19 cellular contexts compared by ENCODE assay signal in genomic region chr6:42615518-42615917, GRCh38. TPM values are rescaled to one million over a fixed set of nuclear protein-coding genes. Genes with fewer than 3 reads are reported as not detected.
DNase-seq lines count a peak whose midpoint lies in the region; ATAC-seq, FAIRE-seq and TF ChIP-seq lines count a peak whose summit lies in the region.
"Had no signal": no experiment of that assay in that cellular context is flagged by ENCODE, and none has a peak within 500 bp of the region (broad histone marks: within the 10 kb centered on the region; RNA-seq: fewer than 3 reads in every experiment).

No MANE protein-coding gene starts in this region.

- no peak overlapping the region for H3K4me3 ChIP-seq in HepG2 (replicated peaks in 1 of 3; ENCODE audit: insufficient read depth in 1 of 3, low read depth in 2 of 3, low read length in 3 of 3)
- no peak overlapping the region for H3K4me3 ChIP-seq in right lobe of liver
- no peak overlapping the region for H3K4me3 ChIP-seq in HEK293 (ENCODE audit: low read depth, low read length)
- H3K4me3 ChIP-seq in K562 = no peak overlapping the region
- H3K4me3 ChIP-seq: HAP-1 had no signal

- WGBS in HepG2 (ENCODE audit: low lambda C conversion rate) = 100% methylated on average over 2 of the region's 2 CpGs
- no CpG with 5 or more reads among the region's 2 CpGs for WGBS in right lobe of liver (ENCODE audit: insufficient coverage, low coverage, low lambda C conversion rate, missing lambda C conversion rate)
- WGBS in K562 (ENCODE audit: insufficient coverage, low coverage, missing lambda C conversion rate) = 100% methylated on average over 2 of the region's 2 CpGs

- no peaks in the 10 kb centered on the region for H3K9me3 ChIP-seq in HepG2 (ENCODE audit: low read length)
- H3K9me3 ChIP-seq in right lobe of liver = no peaks in the 10 kb centered on the region
- H3K9me3 ChIP-seq in HEK293 (ENCODE audit: control insufficient read depth, insufficient read depth, low read depth, low read length) = no peaks in the 10 kb centered on the region
- H3K9me3 ChIP-seq in K562 (replicated peaks; ENCODE audit: control insufficient read depth, insufficient read depth, low read depth, low read length) = no peaks in the 10 kb centered on the region
- H3K9me3 ChIP-seq: BE2C, Caco-2, HAP-1 had no signal

- FAIRE-seq in HepG2 (lab: Jason Lieb, UNC) (no peak), K562 (lab: Jason Lieb, UNC) (no peak)
- FAIRE-seq: H1 had no signal

- POLR2A ChIA-PET in HepG2 (lab: Yijun Ruan, JAX) = no interaction called here
- POLR2A ChIA-PET in HEK293 (lab: Yijun Ruan, JAX) = no interaction called here
- POLR2A ChIA-PET in K562 (lab: Yijun Ruan, JAX) = no interaction called here

- TF ChIP-seq EP300 in HepG2 (IDR thresholded peaks at IDR 0.05; ENCODE audit: low read depth in 2 of 2, low read length in 2 of 2) (no peak), HepG2 (CRISPR knock-in tag; IDR thresholded peaks at IDR 0.05; ENCODE audit: borderline replicate concordance) (no peak), K562 (IDR thresholded peaks at IDR 0.05; ENCODE audit: low read length) (no peak)

- H3K27me3 ChIP-seq in HepG2 (ENCODE audit: control insufficient read depth in 1 of 2, insufficient read depth in 2 of 2, low read length in 2 of 2) (no peaks in the 10 kb centered on the region), right lobe of liver (no peaks in the 10 kb centered on the region), K562 (ENCODE audit: control insufficient read depth in 2 of 2, insufficient read depth in 2 of 2, low read length in 2 of 2) (no peaks in the 10 kb centered on the region)
- H3K27me3 ChIP-seq: BE2C had no signal

- no peak overlapping the region for H3K4me2 ChIP-seq in HepG2 (ENCODE audit: low read depth, low read length)
- H3K4me2 ChIP-seq in K562 (ENCODE audit: insufficient read depth, low read length) = no peak overlapping the region

- no peak for DNase-seq in HepG2 (ENCODE audit: low spot score)
- DNase-seq in right lobe of liver = no peak
- no peak for DNase-seq in K562 (ENCODE audit: extremely low read depth in 1 of 4, low spot score in 3 of 4)
- DNase-seq in D341Med (ENCODE audit: low spot score) = no peak
- DNase-seq in LoVo (ENCODE audit: low spot score) = no peak
- DNase-seq in NCI-H1092 (lab: John Stamatoyannopoulos, UW) = no peak
- DNase-seq: BE2C; C1 segment of cervical spinal cord; Caco-2; CD4-positive, CD25-positive, alpha-beta regulatory T cell; DMS153; DMS79; GDM1; IMR-90; KBM-7 had no signal

- no peak for TF ChIP-seq POLR2A in HepG2 (IDR thresholded peaks at IDR 0.05; ENCODE audit: insufficient read depth in 1 of 2, low read depth in 2 of 2, low read length in 2 of 2)
- TF ChIP-seq POLR2A in right lobe of liver (IDR thresholded peaks at IDR 0.05) = no peak
- no peak for TF ChIP-seq POLR2A in K562 (conservative IDR thresholded peaks at IDR 0.05)

- H3K9me1 ChIP-seq in K562 (ENCODE audit: control insufficient read depth, insufficient read depth, low read length) = no peaks in the 10 kb centered on the region

- ATAC-seq in HepG2 (no peak), right lobe of liver (no peak), K562 (no peak)

- H3K79me2 ChIP-seq in HepG2 (ENCODE audit: insufficient read depth, low read length) (no peaks in the 10 kb centered on the region), K562 (ENCODE audit: control insufficient read depth, insufficient read depth, low read length) (no peaks in the 10 kb centered on the region)

- H3K9ac ChIP-seq in HepG2 (ENCODE audit: insufficient read depth, low read depth, low read length) = no peak overlapping the region
- no peak overlapping the region for H3K9ac ChIP-seq in K562 (ENCODE audit: insufficient read depth in 1 of 2, low read depth in 2 of 2, low read length in 2 of 2)

- no peak for TF ChIP-seq RAD21 in HepG2 (CRISPR knock-in tag; IDR thresholded peaks at IDR 0.05)
- no peak for TF ChIP-seq RAD21 in K562 (CRISPR knock-in tag; conservative IDR thresholded peaks at IDR 0.05 in 1 of 2, IDR thresholded peaks at IDR 0.05 in 1 of 2)

- H3K4me1 ChIP-seq in HepG2 (ENCODE audit: insufficient read depth, low read length) = no peaks in the 10 kb centered on the region
- no peaks in the 10 kb centered on the region for H3K4me1 ChIP-seq in right lobe of liver
- H3K4me1 ChIP-seq in HEK293 (ENCODE audit: control insufficient read depth, insufficient read depth, low read length) = no peaks in the 10 kb centered on the region
- no peaks in the 10 kb centered on the region for H3K4me1 ChIP-seq in K562 (replicated peaks in 1 of 2; ENCODE audit: control insufficient read depth in 2 of 2, insufficient read depth in 2 of 2, low read length in 2 of 2)
- H3K4me1 ChIP-seq: BE2C, Caco-2, HAP-1 had no signal

- intact Hi-C loops in HepG2 (cut with micrococcal nuclease; ENCODE audit: unreplicated experiment) (no loop called here), right lobe of liver (cut with DNase I) (no loop called here), K562 (cut with micrococcal nuclease) (no loop called here)

- H4K20me1 ChIP-seq in HepG2 (ENCODE audit: insufficient read depth, low read length) = no peaks in the 10 kb centered on the region
- H4K20me1 ChIP-seq in K562 (replicated peaks; ENCODE audit: control insufficient read depth, insufficient read depth, low read length) = no peaks in the 10 kb centered on the region

- H3K27ac ChIP-seq in HepG2 (ENCODE audit: extremely low read length, insufficient read depth, low read length) (no peak overlapping the region), right lobe of liver (no peak overlapping the region), HEK293 (ENCODE audit: extremely low read depth, low read depth, low read length) (no peak overlapping the region), K562 (ENCODE audit: extremely low read depth, low read depth, low read length) (no peak overlapping the region)
- H3K27ac ChIP-seq: HL-60 had no signal

- H3K36me3 ChIP-seq in HepG2 (replicated peaks in 1 of 2; ENCODE audit: control insufficient read depth in 1 of 2, insufficient read depth in 2 of 2, low read length in 2 of 2) = peaks cover 6 to 55% of the 10 kb centered on the region in 2 experiments
- peaks cover 3 to 61% (median 16%) of the 10 kb centered on the region in 4 donors for H3K36me3 ChIP-seq in right lobe of liver
- peaks cover 18 to 39% of the 10 kb centered on the region in 2 experiments for H3K36me3 ChIP-seq in HEK293 (ENCODE audit: control insufficient read depth in 2 of 2, insufficient read depth in 1 of 2, low read length in 2 of 2)
- peaks cover 43% of the 10 kb centered on the region for H3K36me3 ChIP-seq in K562 (ENCODE audit: control insufficient read depth, insufficient read depth, low read length)

- CTCF ChIA-PET in HepG2 (lab: Yijun Ruan, JAX; ENCODE audit: low intra/inter-chr PET ratio, low total read pairs) = no interaction called here
- CTCF ChIA-PET in HEK293 (lab: Yijun Ruan, JAX) = no interaction called here
- CTCF ChIA-PET in K562 (lab: Yijun Ruan, JAX; ENCODE audit: low intra/inter-chr PET ratio) = no interaction called here

- BruUV-seq in HepG2 (replicated peaks; lab: Mats Ljungman, UMichigan) (no TSS peak), K562 (replicated peaks; lab: Mats Ljungman, UMichigan) (no TSS peak)

- H2AFZ ChIP-seq in HepG2 (ENCODE audit: low read length) = no peak overlapping the region
- no peak overlapping the region for H2AFZ ChIP-seq in K562 (ENCODE audit: low read depth, low read length)

- TF ChIP-seq CTCF in HepG2 (CRISPR knock-in tag; IDR thresholded peaks at IDR 0.05) = no peak
- no peak for TF ChIP-seq CTCF in right lobe of liver (IDR thresholded peaks at IDR 0.05)
- TF ChIP-seq CTCF in HEK293 (tag by site-specific recombination; IDR thresholded peaks at IDR 0.05) = no peak
- TF ChIP-seq CTCF in K562 (IDR thresholded peaks at IDR 0.05 in 2 of 3, conservative IDR thresholded peaks at IDR 0.05 in 1 of 3; ENCODE audit: insufficient read depth in 2 of 3, low read depth in 1 of 3, low read length in 3 of 3) = no peak

- in situ Hi-C loops in HepG2 (cut with HindIII; ENCODE audit: extremely low pct_ligation_motif_present, low pct_unique_long_range_greater_than_20kb) (no loop called here), K562 (cut with MboI) (no loop called here)

RNA-seq across cellular contexts. Expression of gene UBR2, which starts 51.7 kb away (rescaled TPM):
- 29.3 and 39.3 TPM in 2 replicates for total RNA-seq in HepG2 (2016; rRNA removed; fragmentation: Illumina TruSeq; extraction: Trizol)
- 4.9 and 5.0 TPM in 2 replicates for total RNA-seq in HepG2 (2016; cell fraction: cytosol; rRNA removed; fragmentation: Illumina TruSeq; extraction: Trizol; ENCODE audit: low read depth)
- 28.5 and 36.6 TPM in 2 replicates for total RNA-seq in HepG2 (2016; cell fraction: insoluble cytoplasmic fraction; rRNA removed; fragmentation: Illumina TruSeq; extraction: Trizol)
- total RNA-seq in HepG2 (2016; cell fraction: membrane; rRNA removed; fragmentation: Illumina TruSeq; extraction: Trizol) = 5.9 and 6.6 TPM in 2 replicates
- 33.6 and 38.5 TPM in 2 replicates for total RNA-seq in HepG2 (2016; cell fraction: nucleus; rRNA removed; fragmentation: Illumina TruSeq; extraction: Trizol)
- polyA plus RNA-seq in HepG2 (2011; rRNA removed) = 14.8 and 17.6 TPM in 2 replicates
- polyA plus RNA-seq in HepG2 (2011; cell fraction: cytosol; rRNA removed) = 6.1 and 9.3 TPM in 2 replicates
- polyA plus RNA-seq in HepG2 (2011; cell fraction: nucleus; rRNA removed) = 21.6 and 22.5 TPM in 2 replicates
- 11.2 and 13.1 TPM in 2 replicates for polyA plus RNA-seq in HepG2 (2012)
- polyA plus RNA-seq in HepG2 (2016; cell fraction: cytosol; fragmentation: Illumina TruSeq; extraction: Trizol; ENCODE audit: low read depth) = 0.72 and 0.75 TPM in 2 replicates
- 14.8 and 15.8 TPM in 2 replicates for polyA plus RNA-seq in HepG2 (2016; cell fraction: insoluble cytoplasmic fraction; fragmentation: Illumina TruSeq; extraction: Trizol; ENCODE audit: low read depth)
- 1.4 and 1.5 TPM in 2 replicates for polyA plus RNA-seq in HepG2 (2016; cell fraction: membrane; fragmentation: Illumina TruSeq; extraction: Trizol; ENCODE audit: low read depth)
- polyA plus RNA-seq in HepG2 (2016; cell fraction: nucleus; fragmentation: Illumina TruSeq; extraction: Trizol; ENCODE audit: insufficient read depth, low read depth) = 28.2 and 31.8 TPM in 2 replicates
- 16.4 and 17.3 TPM in 2 replicates for polyA minus RNA-seq in HepG2 (2011; rRNA and poly(A)+ RNA removed; ENCODE audit: low replicate concordance)
- polyA minus RNA-seq in HepG2 (2011; cell fraction: cytosol; rRNA and poly(A)+ RNA removed) = 17.6 and 20.7 TPM in 2 replicates
- polyA minus RNA-seq in HepG2 (2011; cell fraction: nucleus; rRNA and poly(A)+ RNA removed) = 50.2 and 58.7 TPM in 2 replicates
- total RNA-seq in right lobe of liver = 10 to 100 TPM; 14.0 to 22.8 (median 16.7) TPM
- total RNA-seq in K562 (2011; cell fraction: chromatin; rRNA removed; ENCODE audit: low replicate concordance) = 40.5 and 114 TPM in 2 replicates
- total RNA-seq in K562 (2011; cell fraction: nucleolus; rRNA removed) = 20.5 and 25.0 TPM in 2 replicates
- total RNA-seq in K562 (2011; cell fraction: nucleoplasm; rRNA removed) = 44.1 and 48.8 TPM in 2 replicates
- 23.4 and 26.8 TPM in 2 replicates for total RNA-seq in K562 (2014; rRNA removed)
- total RNA-seq in K562 (2014; rRNA removed; fragmentation: Illumina TruSeq; extraction: Trizol) = 38.9 and 41.3 TPM in 2 replicates
- 34.4 and 35.0 TPM in 2 replicates for total RNA-seq in K562 (2015; rRNA removed; fragmentation: Illumina TruSeq; extraction: Trizol)
- 33.5 and 35.3 TPM in 2 replicates for total RNA-seq in K562 (2021)
- polyA plus RNA-seq in K562 (2011; rRNA removed) = 29.5 and 35.4 TPM in 2 replicates
- polyA plus RNA-seq in K562 (2011; cell fraction: cytosol; rRNA removed) = 8.0 and 17.6 TPM in 2 replicates
- polyA plus RNA-seq in K562 (2011; cell fraction: nucleus; rRNA removed) = 19.9 and 29.8 TPM in 2 replicates
- 15.1 and 17.7 TPM in 2 replicates for polyA plus RNA-seq in K562 (2012)
- 17.2 and 21.4 TPM in 2 replicates for polyA plus RNA-seq in K562 (2014; fragmentation: Illumina TruSeq; extraction: Trizol)
- 10 to 100 TPM in 1 of 2 experiments, 1 to 10 TPM in 1; 9.1 to 13.1 TPM for polyA plus RNA-seq in K562 (2014; fragmentation: Nextera tagmentation; extraction: Ambion mirVana)
- 14.7 and 16.4 TPM in 2 replicates for polyA plus RNA-seq in K562 (2014; rRNA removed)
- polyA minus RNA-seq in K562 (2011; rRNA and poly(A)+ RNA removed) = 106 and 107 TPM in 2 replicates
- polyA minus RNA-seq in K562 (2011; cell fraction: cytosol; rRNA and poly(A)+ RNA removed) = 22.6 and 36.3 TPM in 2 replicates
- 19.1 and 36.5 TPM in 2 replicates for polyA minus RNA-seq in K562 (2011; cell fraction: nucleus; rRNA and poly(A)+ RNA removed)

Comparison
In these comparisons a context has a peak if more than half of its experiments do, and no peak if none do; other contexts are left out.
1. Of the 241 proteins assayed by ChIP-seq in both HepG2 and K562: peak only in HepG2: none; only in K562: SOX6; in both: ZNF121; in neither: 239.